Comparison of ENCODE assay signal across 15 cellular contexts in the genomic region with DNA sequence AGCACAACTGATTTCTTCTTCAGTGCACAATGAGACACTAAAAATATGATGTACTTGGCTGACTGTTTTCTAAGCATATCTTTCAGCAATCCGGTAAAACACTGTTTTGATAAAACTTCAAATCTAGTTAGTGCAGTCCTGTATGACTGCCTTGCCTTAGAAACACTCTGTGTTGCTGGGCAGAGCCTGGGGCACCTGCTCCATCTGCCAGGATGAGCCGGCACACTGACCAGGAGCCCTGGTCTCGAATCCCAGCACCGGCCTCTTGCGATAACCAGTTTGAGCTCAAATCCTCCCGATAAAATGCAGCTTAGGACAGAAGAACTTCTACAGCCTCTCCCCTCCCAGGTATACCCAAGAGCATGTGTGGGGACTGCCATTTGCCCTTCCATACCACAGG.
A peak's percentile ranks its signal among the peaks of the same experiment; 100 is the strongest.
DNase-seq lines count a peak whose midpoint lies in the region; ATAC-seq and TF ChIP-seq lines count a peak whose summit lies in the region.
"Had no signal": no experiment of that assay in that cellular context is flagged by ENCODE, and none has a peak within 500 bp of the region (broad histone marks: within the 10 kb centered on the region; RNA-seq: fewer than 3 reads in every experiment).

No MANE protein-coding gene starts in this region.

- H2BK20ac ChIP-seq in IMR-90 (ENCODE audit: low read depth, low read length), result no peak overlapping the region

- peaks cover 61% of the 10 kb centered on the region for H3K36me3 Mint-ChIP-seq in neural progenitor cell
- H3K36me3 Mint-ChIP-seq: CD4-positive, CD25-positive, alpha-beta regulatory T cell; CD8-positive, alpha-beta memory T cell; IgD-negative memory B cell had no signal

- H4K91ac ChIP-seq in IMR-90 (ENCODE audit: insufficient read depth, low read depth, low read length), result 0 out of 2 replicates have a peak overlapping the region, but pooled peaks have one; percentile 9

- peak overlapping the region in 7 of 10 donors; percentile 7 to 72 (median 56) for H3K27ac ChIP-seq in heart right ventricle
- H3K27ac ChIP-seq in IMR-90 (ENCODE audit: insufficient read depth, low read length), result no peak overlapping the region
- peak overlapping the region; percentile 4 for H3K27ac ChIP-seq in right cardiac atrium (ENCODE audit: low read length)
- H3K27ac ChIP-seq in neural progenitor cell, result no peak overlapping the region

- no peak overlapping the region for H4K8ac ChIP-seq in IMR-90 (ENCODE audit: low read depth in 2 of 2, low read length in 2 of 2)

- H3K9me1 ChIP-seq in IMR-90 (ENCODE audit: insufficient read depth, low read length), result peaks cover 12% of the 10 kb centered on the region

- POLR2A ChIA-PET in IMR-90 (lab: Charles Lee; ENCODE audit: unreplicated experiment), result no interaction called here

- H4K20me1 ChIP-seq in IMR-90 (ENCODE audit: insufficient read depth, low read length), result no peaks in the 10 kb centered on the region
- H4K20me1 ChIP-seq in neural progenitor cell (ENCODE audit: low read depth), result no peaks in the 10 kb centered on the region

- no peak overlapping the region for H2AK9ac ChIP-seq in IMR-90 (replicated peaks; ENCODE audit: low read depth, low read length, poor library complexity)

- no peak overlapping the region for H2BK120ac ChIP-seq in IMR-90 (ENCODE audit: low read depth, low read length)

- DNase-seq in heart right ventricle, result no peak
- DNase-seq in Right ventricle myocardium inferior (ENCODE audit: missing footprints), result no peak
- DNase-seq in IMR-90, result no peak
- no peak for DNase-seq in right cardiac atrium
- DNase-seq in neural progenitor cell (ENCODE audit: low spot score), result no peak
- DNase-seq in amniotic stem cell (lab: John Stamatoyannopoulos, UW), result no peak
- DNase-seq: C1 segment of cervical spinal cord; CD4-positive, CD25-positive, alpha-beta regulatory T cell; CD8-positive, alpha-beta memory T cell; COR-L47; HCEC 1CT had no signal

- no peak overlapping the region for H2BK5ac ChIP-seq in IMR-90 (ENCODE audit: low read depth, low read length, poor library complexity, severe bottlenecking)

- H3K4me2 ChIP-seq in IMR-90 (ENCODE audit: low read depth, low read length) (no peak overlapping the region), neural progenitor cell (no peak overlapping the region)
- H3K4me2 ChIP-seq: GM23338 had no signal

- no peaks in the 10 kb centered on the region for H3K79me1 ChIP-seq in IMR-90 (ENCODE audit: low read depth in 1 of 2, low read length in 2 of 2)

- no peak overlapping the region for H3K4me3 Mint-ChIP-seq in neural progenitor cell
- H3K4me3 Mint-ChIP-seq: B cell; CD4-positive, CD25-positive, alpha-beta regulatory T cell; CD8-positive, alpha-beta memory T cell; GM23338; IgD-negative memory B cell had no signal

- H3K27me3 ChIP-seq in heart right ventricle (no peaks in the 10 kb centered on the region), IMR-90 (ENCODE audit: control insufficient read depth, insufficient read depth, low read length) (no peaks in the 10 kb centered on the region), right cardiac atrium (ENCODE audit: control insufficient read depth, insufficient read depth) (no peaks in the 10 kb centered on the region), neural progenitor cell (no peaks in the 10 kb centered on the region)

- no peaks in the 10 kb centered on the region for H3F3A ChIP-seq in neural progenitor cell (ENCODE audit: low read depth)

- no peak for TF ChIP-seq RAD21 in IMR-90 (IDR thresholded peaks at IDR 0.05; ENCODE audit: low read length)

- no peak for TF ChIP-seq POLR2A in IMR-90 (IDR thresholded peaks at IDR 0.05; ENCODE audit: low read depth, low read length)

- H3K4me1 Mint-ChIP-seq in neural progenitor cell, result peaks cover 21% of the 10 kb centered on the region
- H3K4me1 Mint-ChIP-seq: B cell; CD4-positive, CD25-positive, alpha-beta regulatory T cell; CD8-positive, alpha-beta memory T cell; IgD-negative memory B cell had no signal

- H3K9me3 ChIP-seq in heart right ventricle (no peaks in the 10 kb centered on the region), IMR-90 (ENCODE audit: control insufficient read depth, insufficient read depth, low read length) (no peaks in the 10 kb centered on the region), right cardiac atrium (ENCODE audit: control insufficient read depth, low read length) (no peaks in the 10 kb centered on the region), neural progenitor cell (ENCODE audit: low read depth) (no peaks in the 10 kb centered on the region)

- dilution Hi-C loops in IMR-90 (cut with HindIII; ENCODE audit: low sequenced_read_pairs, unreplicated experiment), result no loop called here

- no peak overlapping the region for H3K18ac ChIP-seq in IMR-90 (ENCODE audit: low read depth, low read length)

- intact Hi-C loops in heart right ventricle (cut with DNase I), result loop anchor here in 2 of 10 donors (10.0 kb wide), 1 partner anchor 194 kb away; no protein-coding TSS in a partner anchor
- intact Hi-C loops in Right ventricle myocardium inferior (cut with DNase I), result loop anchor here (10.0 kb wide), 1 partner anchor 106 kb away; no protein-coding TSS in a partner anchor
- intact Hi-C loops in IMR-90 (cut with micrococcal nuclease), result no loop called here
- intact Hi-C loops in right cardiac atrium (cut with DNase I), result no loop called here

- ATAC-seq in heart right ventricle (no peak), Right ventricle myocardium inferior (no peak), IMR-90 (ENCODE audit: low read depth) (no peak), right cardiac atrium (no peak), HG02884 (IDR thresholded peaks at IDR 0.05; ENCODE audit: unreplicated experiment) (no peak)
- ATAC-seq: GM23338 had no signal

- H4K5ac ChIP-seq in IMR-90 (ENCODE audit: low read depth, low read length), result no peak overlapping the region

- H3K9ac ChIP-seq in IMR-90 (ENCODE audit: low read depth, low read length) (no peak overlapping the region), neural progenitor cell (no peak overlapping the region)

- H3K27ac Mint-ChIP-seq in neural progenitor cell, result peak overlapping the region; percentile 33
- H3K27ac Mint-ChIP-seq: B cell; CD4-positive, CD25-positive, alpha-beta regulatory T cell; GM23338 had no signal

- no peaks in the 10 kb centered on the region for H3K9me3 Mint-ChIP-seq in neural progenitor cell
- H3K9me3 Mint-ChIP-seq: CD4-positive, CD25-positive, alpha-beta regulatory T cell; GM23338 had no signal

- H3K4me1 ChIP-seq in heart right ventricle (peaks cover 0 to 68% (median 35%) of the 10 kb centered on the region in 9 donors), IMR-90 (ENCODE audit: control insufficient read depth, insufficient read depth, low read length) (peaks cover 11% of the 10 kb centered on the region), right cardiac atrium (ENCODE audit: control insufficient read depth, insufficient read depth, low read length) (no peaks in the 10 kb centered on the region), neural progenitor cell (no peaks in the 10 kb centered on the region)

- CTCF ChIA-PET in IMR-90 (lab: Yijun Ruan, JAX), result no interaction called here

- H2AFZ ChIP-seq in IMR-90 (replicated peaks; ENCODE audit: low read length, poor library complexity), result no peak overlapping the region
- no peak overlapping the region for H2AFZ ChIP-seq in neural progenitor cell (replicated peaks)
- H2AFZ ChIP-seq: GM23338 had no signal

- 69 to 78% methylated on average over 6 of the region's 6 CpGs for WGBS in heart right ventricle, 2 donors
- WGBS in IMR-90 (ENCODE audit: extremely low coverage in 2 of 2, insufficient read length in 1 of 2), 2 experiments, result 89% methylated on average over 4 of the region's 6 CpGs; no CpG with 5 or more reads in 1 of the 2 experiments
- WGBS in right cardiac atrium, result 72% methylated on average over 6 of the region's 6 CpGs

- no TSS peak for BruUV-seq in IMR-90 (replicated peaks; lab: Mats Ljungman, UMichigan)

- in situ Hi-C loops in IMR-90 (cut with MboI; ENCODE audit: low sequenced_read_pairs), result no loop called here

- no peaks in the 10 kb centered on the region for H3K27me3 Mint-ChIP-seq in neural progenitor cell (ENCODE audit: insufficient read depth, low read depth)
- H3K27me3 Mint-ChIP-seq: B cell; CD8-positive, alpha-beta memory T cell had no signal

- H3K4me3 ChIP-seq in heart right ventricle, result peak overlapping the region in 2 of 10 donors; percentile 11 to 12
- no peak overlapping the region for H3K4me3 ChIP-seq in IMR-90 (ENCODE audit: insufficient read depth, low read depth, low read length)
- no peak overlapping the region for H3K4me3 ChIP-seq in right cardiac atrium (ENCODE audit: low read length)
- H3K4me3 ChIP-seq in neural progenitor cell, result no peak overlapping the region
- H3K4me3 ChIP-seq: GM23338 had no signal

- no peak overlapping the region for H2AK5ac ChIP-seq in IMR-90 (ENCODE audit: low read depth, low read length)

- H3K4ac ChIP-seq in IMR-90 (ENCODE audit: low read depth, low read length), result no peak overlapping the region

- no peaks in the 10 kb centered on the region for H3K79me2 ChIP-seq in neural progenitor cell (ENCODE audit: low read depth)

- no peak overlapping the region for H3K14ac ChIP-seq in IMR-90 (replicated peaks; ENCODE audit: low read depth, low read length)

- H3K56ac ChIP-seq in IMR-90 (ENCODE audit: extremely low read depth, insufficient read depth, low read length), result no peak overlapping the region

- no peak for TF ChIP-seq CTCF in heart right ventricle (IDR thresholded peaks at IDR 0.05)
- TF ChIP-seq CTCF in IMR-90 (conservative IDR thresholded peaks at IDR 0.05; ENCODE audit: low read depth, low read length), result no peak
- TF ChIP-seq CTCF in neural progenitor cell (IDR thresholded peaks at IDR 0.05), result no peak

- H3K36me3 ChIP-seq in heart right ventricle (peaks cover 0 to 91% (median 7%) of the 10 kb centered on the region in 9 donors), IMR-90 (ENCODE audit: control insufficient read depth, insufficient read depth, low read length) (peaks cover 17% of the 10 kb centered on the region; the same call in 1 of the 2 replicates), neural progenitor cell (no peaks in the 10 kb centered on the region)

- H2BK15ac ChIP-seq in IMR-90 (ENCODE audit: low read depth, low read length), result no peak overlapping the region

- H3K23ac ChIP-seq in IMR-90 (ENCODE audit: low read depth, low read length), result no peak overlapping the region

TF ChIP-seq in IMR-90, 13 proteins besides CTCF, POLR2A, EP300 and RAD21 (continues in another document):
- TF ChIP-seq, protein P1, sequence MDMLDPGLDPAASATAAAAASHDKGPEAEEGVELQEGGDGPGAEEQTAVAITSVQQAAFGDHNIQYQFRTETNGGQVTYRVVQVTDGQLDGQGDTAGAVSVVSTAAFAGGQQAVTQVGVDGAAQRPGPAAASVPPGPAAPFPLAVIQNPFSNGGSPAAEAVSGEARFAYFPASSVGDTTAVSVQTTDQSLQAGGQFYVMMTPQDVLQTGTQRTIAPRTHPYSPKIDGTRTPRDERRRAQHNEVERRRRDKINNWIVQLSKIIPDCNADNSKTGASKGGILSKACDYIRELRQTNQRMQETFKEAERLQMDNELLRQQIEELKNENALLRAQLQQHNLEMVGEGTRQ (IDR thresholded peaks at IDR 0.05; ENCODE audit: low read depth, low read length), result no peak

Comparison
In these comparisons a context has a peak if more than half of its experiments do, and no peak if none do; other contexts are left out.
1. H3K27ac ChIP-seq: peak in heart right ventricle (7 of 10) and right cardiac atrium (single experiment); none in IMR-90 (single experiment) and neural progenitor cell (single experiment).